ENCODE assay signal across 27 cellular contexts in genomic region chrX:41522681-41523080, GRCh38.
DNase-seq lines count a peak whose midpoint lies in the region; ATAC-seq and TF ChIP-seq lines count a peak whose summit lies in the region.
"Had no signal": no experiment of that assay in that cellular context is flagged by ENCODE, and none has a peak within 500 bp of the region (broad histone marks: within the 10 kb centered on the region; RNA-seq: fewer than 3 reads in every experiment).

No MANE protein-coding gene starts in this region.

- no peak overlapping the region for H3K4me3 Mint-ChIP-seq in activated naive CD8-positive, alpha-beta T cell
- H3K4me3 Mint-ChIP-seq in activated naive CD8-positive, alpha-beta T cell treated with anti-CD3 and anti-CD28 coated beads, Interleukin-2, amount 50 U/mL, for 24 hours = no peak overlapping the region
- H3K4me3 Mint-ChIP-seq: activated naive CD8-positive, alpha-beta T cell treated with anti-CD3 and anti-CD28 coated beads, Interleukin-2, amount 10 ng/mL, durations not matched to agents 7 days and 5 days; immature natural killer cell had no signal

- H3K4me3 ChIP-seq in dorsolateral prefrontal cortex (peak overlapping the region in 3 of 59 donors; percentile 6 to 19 (median 13)), tibial artery (no peak overlapping the region)
- H3K4me3 ChIP-seq: SJCRH30, suprapubic skin had no signal

- intact Hi-C loops in dorsolateral prefrontal cortex (cut with DNase I) = no loop called here
- intact Hi-C loops in tibial artery (cut with DNase I; ENCODE audit: low total_unique reads) = no loop called here

- no peaks in the 10 kb centered on the region for H3K9me3 Mint-ChIP-seq in activated naive CD8-positive, alpha-beta T cell (ENCODE audit: low read depth)
- no peaks in the 10 kb centered on the region for H3K9me3 Mint-ChIP-seq in activated naive CD8-positive, alpha-beta T cell treated with anti-CD3 and anti-CD28 coated beads, Interleukin-2, amount 50 U/mL, for 24 hours
- H3K9me3 Mint-ChIP-seq: activated naive CD8-positive, alpha-beta T cell treated with anti-CD3 and anti-CD28 coated beads, Interleukin-2, amount 10 ng/mL, durations not matched to agents 7 days and 5 days; immature natural killer cell had no signal

- peak overlapping the region in 57 of 59 donors; percentile 36 to 91 (median 78) for H3K27ac ChIP-seq in dorsolateral prefrontal cortex
- peak overlapping the region; percentile 25 to 44 for H3K27ac ChIP-seq in tibial artery
- H3K27ac ChIP-seq: C4-2B, SJCRH30, suprapubic skin, WERI-Rb-1 had no signal

- peaks cover 14% of the 10 kb centered on the region for H3K4me1 Mint-ChIP-seq in activated naive CD8-positive, alpha-beta T cell (ENCODE audit: low read depth)
- peaks cover 28% of the 10 kb centered on the region for H3K4me1 Mint-ChIP-seq in activated naive CD8-positive, alpha-beta T cell treated with anti-CD3 and anti-CD28 coated beads, Interleukin-2, amount 50 U/mL, for 24 hours

- H3K36me3 Mint-ChIP-seq in activated naive CD8-positive, alpha-beta T cell = peaks cover 3% of the 10 kb centered on the region
- peaks cover 5% of the 10 kb centered on the region for H3K36me3 Mint-ChIP-seq in activated naive CD8-positive, alpha-beta T cell treated with anti-CD3 and anti-CD28 coated beads, Interleukin-2, amount 50 U/mL, for 24 hours (ENCODE audit: low read depth)

- no peaks in the 10 kb centered on the region for H3K27me3 Mint-ChIP-seq in activated naive CD8-positive, alpha-beta T cell
- no peaks in the 10 kb centered on the region for H3K27me3 Mint-ChIP-seq in activated naive CD8-positive, alpha-beta T cell treated with anti-CD3 and anti-CD28 coated beads, Interleukin-2, amount 50 U/mL, for 24 hours
- H3K27me3 Mint-ChIP-seq: activated naive CD8-positive, alpha-beta T cell treated with anti-CD3 and anti-CD28 coated beads, Interleukin-2, amount 10 ng/mL, durations not matched to agents 7 days and 5 days had no signal

- DNase-seq in activated naive CD8-positive, alpha-beta T cell treated with anti-CD3 and anti-CD28 coated beads, Interleukin-2, amount 50 U/mL, for 24 hours = no peak
- no peak for DNase-seq in dorsolateral prefrontal cortex
- peak; percentile 12 for DNase-seq in middle frontal gyrus (ENCODE audit: extremely low spot score, low spot score)
- no peak for DNase-seq in tibial artery
- no peak for DNase-seq in DMS153 treated with DMSO at 0.1 percent for 48 hours (lab: John Stamatoyannopoulos, UW; ENCODE audit: unreplicated experiment)
- DNase-seq: 8988T; activated CD4-positive, alpha-beta T cell treated with anti-CD3 and anti-CD28 coated beads for 48 hours; activated effector memory CD4-positive, alpha-beta T cell treated with Interleukin-2 at 50 U/mL for 16 hours; activated naive CD8-positive, alpha-beta T cell treated with anti-CD3 and anti-CD28 coated beads, Interleukin-2, amount 10 ng/mL, durations not matched to agents 7 days and 5 days; DND-41; GF-D8; immature natural killer cell; IMR-90; NCI-H1694; NCI-H446; NCI-H774; RPMI8226; SJCRH30; stimulated activated CD4-positive, alpha-beta T cell treated with anti-CD3 and anti-CD28 coated beads, Interleukin-15, amount 100 ng/mL, for 24 hours; stimulated activated CD4-positive, alpha-beta T cell treated with anti-CD3 and anti-CD28 coated beads, Interleukin-4, amount 100 ng/mL, for 4 hours; WERI-Rb-1 had no signal

- TF ChIP-seq CTCF in dorsolateral prefrontal cortex (IDR thresholded peaks at IDR 0.05 in 54 of 56, conservative IDR thresholded peaks at IDR 0.05 in 2 of 56; ENCODE audit: low read depth in 1 of 56, partially characterized antibody in 56 of 56) (no peak), tibial artery (IDR thresholded peaks at IDR 0.05) (no peak)

- H3K4me1 ChIP-seq in tibial artery = peaks cover 0 to 34% (median 0%) of the 10 kb centered on the region in 4 donors
- H3K4me1 ChIP-seq: SJCRH30, suprapubic skin had no signal

- no peak for ATAC-seq in activated naive CD8-positive, alpha-beta T cell treated with anti-CD3 and anti-CD28 coated beads, Interleukin-2, amount 50 U/mL, for 24 hours
- ATAC-seq in HG03432 (IDR thresholded peaks at IDR 0.05; ENCODE audit: unreplicated experiment) (no peak), GM18909 (IDR thresholded peaks at IDR 0.05; ENCODE audit: poor library complexity, unreplicated experiment) (no peak)
- ATAC-seq: left lobe of liver had no signal

- H3K9me3 ChIP-seq in tibial artery = no peaks in the 10 kb centered on the region
- H3K9me3 ChIP-seq: SJCRH30, suprapubic skin had no signal

- peaks cover 0 to 8% (median 0%) of the 10 kb centered on the region in 3 donors for H3K36me3 ChIP-seq in tibial artery
- H3K36me3 ChIP-seq: SJCRH30, WERI-Rb-1 had no signal

- H3K27me3 ChIP-seq in dorsolateral prefrontal cortex = peaks cover 0 to 75% (median 9%) of the 10 kb centered on the region in 45 donors
- no peaks in the 10 kb centered on the region for H3K27me3 ChIP-seq in tibial artery
- H3K27me3 ChIP-seq: SJCRH30, suprapubic skin had no signal

- H3K27ac Mint-ChIP-seq in activated naive CD8-positive, alpha-beta T cell = peak overlapping the region; percentile 54
- no peak overlapping the region for H3K27ac Mint-ChIP-seq in activated naive CD8-positive, alpha-beta T cell treated with anti-CD3 and anti-CD28 coated beads, Interleukin-2, amount 50 U/mL, for 24 hours
- H3K27ac Mint-ChIP-seq: activated naive CD8-positive, alpha-beta T cell treated with anti-CD3 and anti-CD28 coated beads, Interleukin-2, amount 10 ng/mL, durations not matched to agents 7 days and 5 days; immature natural killer cell had no signal
